2 cellular contexts compared by ENCODE assay signal in genomic region chr19:33524024-33524664, GRCh38.
TF ChIP-seq lines count a peak whose summit lies in the region.

No MANE protein-coding gene starts in this region.

TF ChIP-seq in IMR-90, 13 proteins besides CTCF, POLR2A, EP300 and RAD21:
- no peak for TF ChIP-seq BHLHE40 (IDR thresholded peaks at IDR 0.05; ENCODE audit: low read depth, low read length)
- no peak for TF ChIP-seq CHD1 (IDR thresholded peaks at IDR 0.05; ENCODE audit: low read depth, low read length)
- TF ChIP-seq CEBPB (IDR thresholded peaks at IDR 0.05; ENCODE audit: low read depth, low read length) = no peak
- TF ChIP-seq FOS (IDR thresholded peaks at IDR 0.05; ENCODE audit: low read depth, low read length) = no peak
- no peak for TF ChIP-seq NFE2L2 (IDR thresholded peaks at IDR 0.05; ENCODE audit: low read depth, low read length)
- TF ChIP-seq MAFK (IDR thresholded peaks at IDR 0.05; ENCODE audit: low read depth, low read length) = no peak
- TF ChIP-seq MAZ (IDR thresholded peaks at IDR 0.05; ENCODE audit: borderline replicate concordance, low read depth, low read length) = no peak
- TF ChIP-seq MXI1 (IDR thresholded peaks at IDR 0.05; ENCODE audit: borderline replicate concordance, low read depth, low read length) = no peak
- no peak for TF ChIP-seq ELK1 (IDR thresholded peaks at IDR 0.05; ENCODE audit: borderline replicate concordance, low read depth, low read length)
- TF ChIP-seq, protein P1, sequence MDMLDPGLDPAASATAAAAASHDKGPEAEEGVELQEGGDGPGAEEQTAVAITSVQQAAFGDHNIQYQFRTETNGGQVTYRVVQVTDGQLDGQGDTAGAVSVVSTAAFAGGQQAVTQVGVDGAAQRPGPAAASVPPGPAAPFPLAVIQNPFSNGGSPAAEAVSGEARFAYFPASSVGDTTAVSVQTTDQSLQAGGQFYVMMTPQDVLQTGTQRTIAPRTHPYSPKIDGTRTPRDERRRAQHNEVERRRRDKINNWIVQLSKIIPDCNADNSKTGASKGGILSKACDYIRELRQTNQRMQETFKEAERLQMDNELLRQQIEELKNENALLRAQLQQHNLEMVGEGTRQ (IDR thresholded peaks at IDR 0.05; ENCODE audit: low read depth, low read length) = no peak

TF ChIP-seq in liver, 16 proteins besides CTCF, POLR2A, EP300 and RAD21:
- TF ChIP-seq EGR1 (IDR thresholded peaks at IDR 0.05; ENCODE audit: low read depth in 2 of 2) (no peak), HNF4G (IDR thresholded peaks at IDR 0.05) (no peak), RXRA (IDR thresholded peaks at IDR 0.05) (peak; percentile 65 to 76)
